ENCODE assay signal across 24 cellular contexts in genomic region chr4:128654465-128654864, GRCh38.
A peak's percentile ranks its signal among the peaks of the same experiment; 100 is the strongest.
DNase-seq lines count a peak whose midpoint lies in the region; ATAC-seq, FAIRE-seq and TF ChIP-seq lines count a peak whose summit lies in the region.
"Had no signal": no experiment of that assay in that cellular context is flagged by ENCODE, and none has a peak within 500 bp of the region (broad histone marks: within the 10 kb centered on the region; RNA-seq: fewer than 3 reads in every experiment).

No MANE protein-coding gene starts in this region.

- H3K36me3 Mint-ChIP-seq in brain (no peaks in the 10 kb centered on the region), mesothelial cell of epicardium (no peaks in the 10 kb centered on the region), CD14-positive monocyte (no peaks in the 10 kb centered on the region)
- H3K36me3 Mint-ChIP-seq: immature natural killer cell; stimulated activated effector memory CD8-positive, alpha-beta T cell treated with anti-CD3 and anti-CD28 coated beads, Interleukin-12 subunit alpha, Interleukin-12 subunit beta, amount 100 ng/mL, for 72 hours had no signal

- 74 to 83% methylated on average over 3 of the region's 3 CpGs for WGBS in pancreas, 2 donors

- H3K4me3 ChIP-seq in pancreas: no peak overlapping the region
- H3K4me3 ChIP-seq: gastrocnemius medialis, GM12878 had no signal

- peak; percentile 34 for DNase-seq in HT1080 (ENCODE audit: low read depth)
- no peak for DNase-seq in mesothelial cell of epicardium (ENCODE audit: low spot score in 2 of 2, unreplicated experiment in 2 of 2)
- no peak for DNase-seq in frontal cortex (ENCODE audit: low spot score in 2 of 2)
- DNase-seq in CD14-positive monocyte (ENCODE audit: low spot score): no peak
- DNase-seq in pancreas: no peak
- DNase-seq: activated CD4-positive, alpha-beta memory T cell treated with anti-CD3 and anti-CD28 coated beads, Interleukin-2, amount 10 ng/mL, durations not matched to agents 7 days and 5 days; activated CD4-positive, alpha-beta T cell treated with anti-CD3 and anti-CD28 coated beads for 1 hour; activated CD8-positive, alpha-beta memory T cell treated with anti-CD3 and anti-CD28 coated beads, Interleukin-2, amount 50 U/mL, for 4 hours; activated naive CD4-positive, alpha-beta T cell; dermis blood vessel endothelial cell; EL; gastrocnemius medialis; immature natural killer cell; left colon; NCI-H2081; NCI-H774; SHP77; stimulated activated CD4-positive, alpha-beta T cell treated with anti-CD3 and anti-CD28 coated beads, Interleukin-15, amount 100 ng/mL, for 24 hours had no signal

- H3K9me3 Mint-ChIP-seq in brain: peaks cover 6 to 23% (median 15%) of the 10 kb centered on the region in 5 experiments
- peaks cover 9% of the 10 kb centered on the region for H3K9me3 Mint-ChIP-seq in mesothelial cell of epicardium
- peaks cover 0 to 13% (median 6%) of the 10 kb centered on the region in 7 donors for H3K9me3 Mint-ChIP-seq in CD14-positive monocyte
- H3K9me3 Mint-ChIP-seq: stimulated activated effector memory CD8-positive, alpha-beta T cell treated with anti-CD3 and anti-CD28 coated beads, Interleukin-12 subunit alpha, Interleukin-12 subunit beta, amount 100 ng/mL, for 72 hours had no signal

- ATAC-seq in pancreas: no peak
- ATAC-seq: GM12878; Panc1; stimulated activated effector memory CD8-positive, alpha-beta T cell treated with anti-CD3 and anti-CD28 coated beads, Interleukin-12 subunit alpha, Interleukin-12 subunit beta, amount 100 ng/mL, for 72 hours had no signal

- no peak for FAIRE-seq in frontal cortex (lab: Jason Lieb, UNC)
- no peak for FAIRE-seq in pancreas (lab: Jason Lieb, UNC)
- FAIRE-seq: GM12878, urothelium cell line had no signal

- peak overlapping the region in 4 of 5 experiments; percentile 77 to 94 (median 90) for H3K27ac Mint-ChIP-seq in brain
- H3K27ac Mint-ChIP-seq in mesothelial cell of epicardium: peak overlapping the region; percentile 68
- H3K27ac Mint-ChIP-seq in CD14-positive monocyte: no peak overlapping the region
- H3K27ac Mint-ChIP-seq: activated CD4-positive, alpha-beta memory T cell treated with anti-CD3 and anti-CD28 coated beads, Interleukin-2, amount 10 ng/mL, durations not matched to agents 7 days and 5 days; immature natural killer cell; stimulated activated effector memory CD8-positive, alpha-beta T cell treated with anti-CD3 and anti-CD28 coated beads, Interleukin-12 subunit alpha, Interleukin-12 subunit beta, amount 100 ng/mL, for 72 hours had no signal

- H3K4me1 ChIP-seq in pancreas: peaks cover 3 to 10% (median 5%) of the 10 kb centered on the region in 3 donors

- no peaks in the 10 kb centered on the region for H3K27me3 ChIP-seq in pancreas
- H3K27me3 ChIP-seq: gastrocnemius medialis had no signal

- H3K27me3 Mint-ChIP-seq in brain (peaks cover 2% of the 10 kb centered on the region), mesothelial cell of epicardium (ENCODE audit: low read depth) (no peaks in the 10 kb centered on the region), CD14-positive monocyte (ENCODE audit: low read depth in 3 of 3) (peaks cover 2 to 4% (median 3%) of the 10 kb centered on the region in 3 donors)

- intact Hi-C loops in CD14-positive monocyte (cut with micrococcal nuclease): no loop called here
- intact Hi-C loops in pancreas (cut with DNase I): no loop called here

- H3K4me1 Mint-ChIP-seq in brain (peaks cover 26% of the 10 kb centered on the region), mesothelial cell of epicardium (peaks cover 18% of the 10 kb centered on the region), CD14-positive monocyte (peaks cover 2% of the 10 kb centered on the region)
- H3K4me1 Mint-ChIP-seq: activated CD4-positive, alpha-beta memory T cell treated with anti-CD3 and anti-CD28 coated beads, Interleukin-2, amount 10 ng/mL, durations not matched to agents 7 days and 5 days; stimulated activated effector memory CD8-positive, alpha-beta T cell treated with anti-CD3 and anti-CD28 coated beads, Interleukin-12 subunit alpha, Interleukin-12 subunit beta, amount 100 ng/mL, for 72 hours had no signal

- H3K9me3 ChIP-seq in pancreas: no peaks in the 10 kb centered on the region
- H3K9me3 ChIP-seq: gastrocnemius medialis had no signal

- H3K4me3 Mint-ChIP-seq in brain (peak overlapping the region in 3 of 5 experiments; percentile 11 to 28 (median 18)), mesothelial cell of epicardium (no peak overlapping the region), CD14-positive monocyte (no peak overlapping the region)
- H3K4me3 Mint-ChIP-seq: activated CD4-positive, alpha-beta memory T cell treated with anti-CD3 and anti-CD28 coated beads, Interleukin-2, amount 10 ng/mL, durations not matched to agents 7 days and 5 days; immature natural killer cell; stimulated activated effector memory CD8-positive, alpha-beta T cell treated with anti-CD3 and anti-CD28 coated beads, Interleukin-12 subunit alpha, Interleukin-12 subunit beta, amount 100 ng/mL, for 72 hours had no signal

- H3K36me3 ChIP-seq in pancreas: no peaks in the 10 kb centered on the region
- H3K36me3 ChIP-seq: gastrocnemius medialis had no signal

- H3K27ac ChIP-seq in temporal lobe (ENCODE audit: low read depth, low read length): peak overlapping the region; percentile 1
- no peak overlapping the region for H3K27ac ChIP-seq in pancreas

- TF ChIP-seq CTCF in brain (conservative IDR thresholded peaks at IDR 0.05) (no peak), mesothelial cell of epicardium (IDR thresholded peaks at IDR 0.05; ENCODE audit: unreplicated experiment) (no peak), CD14-positive monocyte (IDR thresholded peaks at IDR 0.05) (no peak), pancreas (IDR thresholded peaks at IDR 0.05) (no peak)

Comparison
In these comparisons a context has a peak if more than half of its experiments do, and no peak if none do; other contexts are left out.
1. H3K27ac Mint-ChIP-seq: peak in brain (4 of 5) and mesothelial cell of epicardium (single experiment); none in CD14-positive monocyte (0 of 7).
2. H3K4me3 Mint-ChIP-seq: peak in brain (3 of 5); none in mesothelial cell of epicardium (single experiment) and CD14-positive monocyte (0 of 2).